Comparison of ENCODE assay signal across 2 cellular contexts in the genomic region with DNA sequence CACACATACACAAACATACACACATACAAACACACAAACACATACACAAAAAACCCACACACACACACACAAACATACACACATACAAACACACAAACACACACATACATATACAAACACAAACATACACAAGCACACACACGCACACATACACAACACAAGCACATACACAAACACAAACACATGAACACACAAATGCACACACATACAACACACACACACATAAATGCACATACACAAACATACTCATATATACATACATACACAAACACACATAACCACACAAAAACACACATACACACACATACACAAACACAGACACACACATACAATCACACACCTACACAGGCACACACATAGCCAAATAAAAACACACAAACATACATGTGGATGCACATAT.
TF ChIP-seq lines count a peak whose summit lies in the region.

No MANE protein-coding gene starts in this region.

TF ChIP-seq in HEK293, 187 proteins besides CTCF, POLR2A, EP300 and RAD21 (continued from another document):
- TF ChIP-seq, protein P1, sequence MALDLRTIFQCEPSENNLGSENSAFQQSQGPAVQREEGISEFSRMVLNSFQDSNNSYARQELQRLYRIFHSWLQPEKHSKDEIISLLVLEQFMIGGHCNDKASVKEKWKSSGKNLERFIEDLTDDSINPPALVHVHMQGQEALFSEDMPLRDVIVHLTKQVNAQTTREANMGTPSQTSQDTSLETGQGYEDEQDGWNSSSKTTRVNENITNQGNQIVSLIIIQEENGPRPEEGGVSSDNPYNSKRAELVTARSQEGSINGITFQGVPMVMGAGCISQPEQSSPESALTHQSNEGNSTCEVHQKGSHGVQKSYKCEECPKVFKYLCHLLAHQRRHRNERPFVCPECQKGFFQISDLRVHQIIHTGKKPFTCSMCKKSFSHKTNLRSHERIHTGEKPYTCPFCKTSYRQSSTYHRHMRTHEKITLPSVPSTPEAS (tag by site-specific recombination; IDR thresholded peaks at IDR 0.05) = peak; percentile 93
- no peak for TF ChIP-seq ZNF2 (tag by site-specific recombination; IDR thresholded peaks at IDR 0.05)
- no peak for TF ChIP-seq ZNF473 (tag by site-specific recombination; IDR thresholded peaks at IDR 0.05)

TF ChIP-seq in IMR-90, 13 proteins besides CTCF, POLR2A, EP300 and RAD21 (continued from another document):
- TF ChIP-seq ELK1 (IDR thresholded peaks at IDR 0.05; ENCODE audit: borderline replicate concordance, low read depth, low read length) = no peak
